16 cellular contexts compared by ENCODE assay signal in genomic region chr22:28072066-28072465, GRCh38.
"Had no signal": no experiment of that assay in that cellular context is flagged by ENCODE, and none has a peak within 500 bp of the region (broad histone marks: within the 10 kb centered on the region; RNA-seq: fewer than 3 reads in every experiment).

No MANE protein-coding gene starts in this region.

- H3K36me3 ChIP-seq: right lobe of liver, spleen had no signal

- H3K27me3 ChIP-seq: dorsolateral prefrontal cortex, esophagus muscularis mucosa, heart left ventricle, right lobe of liver, spleen, suprapubic skin had no signal

- H3K27ac ChIP-seq: dorsolateral prefrontal cortex, esophagus muscularis mucosa, heart left ventricle, right lobe of liver, spleen, suprapubic skin had no signal

- H3K9me3 ChIP-seq: esophagus muscularis mucosa, heart left ventricle, right lobe of liver, spleen, suprapubic skin had no signal

- ATAC-seq: activated CD4-positive, CD25-positive, alpha-beta regulatory T cell treated with anti-CD3 and anti-CD28 coated beads, Interleukin-2, amount 50 U/mL, for 24 hours; heart left ventricle; left cardiac atrium; right lobe of liver had no signal

- DNase-seq: activated CD4-positive, alpha-beta T cell treated with anti-CD3 and anti-CD28 coated beads, Interleukin-2, amount 50 U/mL, for 1 hour; activated naive CD4-positive, alpha-beta T cell treated with anti-CD3 and anti-CD28 coated beads, Interleukin-2, amount 50 U/mL, for 16 hours; activated T-cell treated with anti-CD3 and anti-CD28 coated beads, Interleukin-2, amount 50 U/mL, for 24 hours; dorsolateral prefrontal cortex; endodermal cell; heart left ventricle; immature natural killer cell; left cardiac atrium; midbrain; right lobe of liver; spleen; trophoblast cell had no signal

- H3K4me3 ChIP-seq: dorsolateral prefrontal cortex, esophagus muscularis mucosa, heart left ventricle, lung, right lobe of liver, spleen, suprapubic skin had no signal
